Comparison of ENCODE assay signal across 12 cellular contexts in genomic region chr17:10699861-10700260, GRCh38. TPM values are rescaled to one million over a fixed set of nuclear protein-coding genes. Genes with fewer than 3 reads are reported as not detected.
DNase-seq lines count a peak whose midpoint lies in the region; ATAC-seq and TF ChIP-seq lines count a peak whose summit lies in the region.
"Had no signal": no experiment of that assay in that cellular context is flagged by ENCODE, and none has a peak within 500 bp of the region (broad histone marks: within the 10 kb centered on the region; RNA-seq: fewer than 3 reads in every experiment).

No MANE protein-coding gene starts in this region.

- H3K4me1 Mint-ChIP-seq in activated CD4-positive, alpha-beta memory T cell treated with anti-CD3 and anti-CD28 coated beads, Interleukin-2, amount 10 ng/mL, durations not matched to agents 7 days and 5 days = peaks cover 58% of the 10 kb centered on the region
- H3K4me1 Mint-ChIP-seq in immature natural killer cell = peaks cover 45 to 81% of the 10 kb centered on the region in 2 donors

- H3K9me3 Mint-ChIP-seq in activated CD4-positive, alpha-beta memory T cell treated with anti-CD3 and anti-CD28 coated beads, Interleukin-2, amount 10 ng/mL, durations not matched to agents 7 days and 5 days = no peaks in the 10 kb centered on the region
- no peaks in the 10 kb centered on the region for H3K9me3 Mint-ChIP-seq in immature natural killer cell
- H3K9me3 Mint-ChIP-seq: H9 had no signal

- peaks cover 24% of the 10 kb centered on the region for H3K36me3 Mint-ChIP-seq in activated CD4-positive, alpha-beta memory T cell treated with anti-CD3 and anti-CD28 coated beads, Interleukin-2, amount 10 ng/mL, durations not matched to agents 7 days and 5 days (ENCODE audit: low read depth)
- peaks cover 0 to 4% (median 0%) of the 10 kb centered on the region in 3 donors for H3K36me3 Mint-ChIP-seq in immature natural killer cell

- peak; percentile 45 for DNase-seq in AG10803 (ENCODE audit: low read depth)
- peak; percentile 51 for DNase-seq in GF-D8 (lab: John Stamatoyannopoulos, UW)
- DNase-seq in activated CD4-positive, alpha-beta memory T cell treated with anti-CD3 and anti-CD28 coated beads, Interleukin-2, amount 10 ng/mL, durations not matched to agents 7 days and 5 days = peak; percentile 26
- DNase-seq in immature natural killer cell = no peak
- no peak for DNase-seq in NCI-H2171 (lab: John Stamatoyannopoulos, UW)
- no peak for DNase-seq in globus pallidus (ENCODE audit: low spot score)
- DNase-seq in NCI-H2196 (lab: John Stamatoyannopoulos, UW; ENCODE audit: unreplicated experiment) = no peak
- DNase-seq: H9, mesendoderm, PC-9 had no signal

- POLR2A ChIA-PET in activated CD4-positive, alpha-beta memory T cell treated with anti-CD3 and anti-CD28 coated beads, Interleukin-2, amount 10 ng/mL, durations not matched to agents 7 days and 5 days (lab: Charles Lee) = interaction anchor here (0.6 to 1.4 kb wide), 3 partner anchors 10 to 36 kb away, joined by 3 to 5 read pairs (median 3); no protein-coding TSS in a partner anchor

- peak overlapping the region; percentile 54 for H3K4me3 Mint-ChIP-seq in activated CD4-positive, alpha-beta memory T cell treated with anti-CD3 and anti-CD28 coated beads, Interleukin-2, amount 10 ng/mL, durations not matched to agents 7 days and 5 days
- peak overlapping the region; percentile 7 to 52 (median 36) for H3K4me3 Mint-ChIP-seq in immature natural killer cell
- H3K4me3 Mint-ChIP-seq: H9 had no signal

- peak overlapping the region; percentile 70 for H3K27ac Mint-ChIP-seq in activated CD4-positive, alpha-beta memory T cell treated with anti-CD3 and anti-CD28 coated beads, Interleukin-2, amount 10 ng/mL, durations not matched to agents 7 days and 5 days
- H3K27ac Mint-ChIP-seq in immature natural killer cell = peak overlapping the region in 5 of 6 donors; percentile 20 to 78 (median 45)
- H3K27ac Mint-ChIP-seq: H9 had no signal

- CTCF ChIA-PET in activated CD4-positive, alpha-beta memory T cell treated with anti-CD3 and anti-CD28 coated beads, Interleukin-2, amount 10 ng/mL, durations not matched to agents 7 days and 5 days (lab: Charles Lee) = interaction anchor here (0.6 to 1.3 kb wide), 5 partner anchors 11 to 377 kb away, joined by 3 to 5 read pairs (median 3); no protein-coding TSS in a partner anchor

- H3K4me3 ChIP-seq in AG10803 (ENCODE audit: low read length) = no peak overlapping the region
- H3K4me3 ChIP-seq: PC-9, tibial nerve had no signal

- no peaks in the 10 kb centered on the region for H3K27me3 Mint-ChIP-seq in activated CD4-positive, alpha-beta memory T cell treated with anti-CD3 and anti-CD28 coated beads, Interleukin-2, amount 10 ng/mL, durations not matched to agents 7 days and 5 days
- H3K27me3 Mint-ChIP-seq in immature natural killer cell (ENCODE audit: low read depth in 3 of 3) = peaks cover 0 to 3% (median 1%) of the 10 kb centered on the region in 3 donors

- no peak for TF ChIP-seq CTCF in AG10803 (conservative IDR thresholded peaks at IDR 0.05; ENCODE audit: low read length)

- no peak for ATAC-seq in HG03469 (IDR thresholded peaks at IDR 0.05; ENCODE audit: unreplicated experiment)

RNA-seq across cellular contexts. Expression of gene ADPRM, which starts 2.5 kb away (rescaled TPM):
- total RNA-seq in activated CD4-positive, alpha-beta memory T cell treated with anti-CD3 and anti-CD28 coated beads, Interleukin-2, amount 10 ng/mL, durations not matched to agents 7 days and 5 days = 10 to 100 TPM; 15.3 to 15.4 TPM
- 10 to 100 TPM; 12.7 to 18.4 (median 12.7) TPM for polyA plus RNA-seq in immature natural killer cell

RNA-seq across cellular contexts. Expression of gene SCO1, which starts 2.5 kb away (rescaled TPM):
- 10 to 100 TPM; 19.9 to 24.5 TPM for total RNA-seq in activated CD4-positive, alpha-beta memory T cell treated with anti-CD3 and anti-CD28 coated beads, Interleukin-2, amount 10 ng/mL, durations not matched to agents 7 days and 5 days
- polyA plus RNA-seq in immature natural killer cell = 10 to 100 TPM in 2 of 3 donors, 1 to 10 TPM in 1; 9.1 to 18.3 (median 14.2) TPM

RNA-seq across cellular contexts. Expression of gene TMEM220, which starts 30.0 kb away (rescaled TPM):
- under 1 TPM; 0.10 to 0.78 TPM for total RNA-seq in activated CD4-positive, alpha-beta memory T cell treated with anti-CD3 and anti-CD28 coated beads, Interleukin-2, amount 10 ng/mL, durations not matched to agents 7 days and 5 days
- 1 to 10 TPM; 4.4 to 9.4 (median 7.8) TPM for polyA plus RNA-seq in immature natural killer cell
- total RNA-seq: PC-9 had no signal

RNA-seq across cellular contexts. Expression of gene MYH3, which starts 42.8 kb away (rescaled TPM):
- total RNA-seq in activated CD4-positive, alpha-beta memory T cell treated with anti-CD3 and anti-CD28 coated beads, Interleukin-2, amount 10 ng/mL, durations not matched to agents 7 days and 5 days = 1 to 10 TPM; 2.5 to 3.0 TPM
- 1 to 10 TPM in 1 of 3 donors, under 1 TPM in 1, not detected in 1; 0.39 to 1.6 TPM for polyA plus RNA-seq in immature natural killer cell

Comparison
In these comparisons a context has a peak if more than half of its experiments do, and no peak if none do; other contexts are left out.
1. DNase-seq: peak in AG10803 (single experiment), GF-D8 (single experiment) and activated CD4-positive, alpha-beta memory T cell treated with anti-CD3 and anti-CD28 coated beads, Interleukin-2, amount 10 ng/mL, durations not matched to agents 7 days and 5 days (single experiment); none in immature natural killer cell (0 of 3), NCI-H2171 (single experiment), globus pallidus (single experiment) and NCI-H2196 (single experiment).